1 cellular context compared by ENCODE assay signal in genomic region chr15:75082689-75083088, GRCh38.
TF ChIP-seq lines count a peak whose summit lies in the region.

No MANE protein-coding gene starts in this region.

TF ChIP-seq in HepG2, 621 proteins besides CTCF, POLR2A, EP300 and RAD21 (continued from another document):
- TF ChIP-seq ZC3H4 (CRISPR knock-in tag; IDR thresholded peaks at IDR 0.05; ENCODE audit: borderline replicate concordance), result no peak
